27 cellular contexts compared by ENCODE assay signal in the genomic region with DNA sequence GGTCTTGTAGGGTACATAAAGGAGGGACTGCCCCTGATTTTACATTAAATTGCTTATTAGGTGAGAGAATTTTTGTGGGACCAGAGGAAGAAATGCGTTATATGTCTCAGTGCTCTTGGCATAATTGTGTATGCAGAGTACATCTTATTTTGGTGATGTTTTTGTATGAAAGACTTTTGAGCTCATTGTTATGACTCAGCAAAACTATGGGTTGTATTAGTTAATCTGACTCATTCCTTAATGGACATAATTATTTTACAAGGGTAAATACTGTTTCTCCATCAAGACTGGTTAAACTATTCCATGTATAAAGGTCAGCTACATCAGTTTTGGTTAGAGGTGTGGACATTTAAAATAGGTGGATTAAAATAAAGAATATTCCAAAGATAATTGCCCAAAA.
A peak's percentile ranks its signal among the peaks of the same experiment; 100 is the strongest.
DNase-seq lines count a peak whose midpoint lies in the region; ATAC-seq, FAIRE-seq and TF ChIP-seq lines count a peak whose summit lies in the region.
"Had no signal": no experiment of that assay in that cellular context is flagged by ENCODE, and none has a peak within 500 bp of the region (broad histone marks: within the 10 kb centered on the region; RNA-seq: fewer than 3 reads in every experiment).

No MANE protein-coding gene starts in this region.

- no TSS peak for BruUV-seq in endothelial cell of umbilical vein (replicated peaks; lab: Mats Ljungman, UMichigan)

- no peaks in the 10 kb centered on the region for H3K9me1 ChIP-seq in endothelial cell of umbilical vein (replicated peaks; ENCODE audit: control insufficient read depth, extremely low read depth, insufficient read depth, low read length)

- POLR2A ChIA-PET in RWPE1 (lab: Yijun Ruan, JAX; ENCODE audit: low non-redundant PET) (no interaction called here), endothelial cell of umbilical vein (lab: Charles Lee) (no interaction called here)
- POLR2A ChIA-PET in CD4-positive, alpha-beta T cell (lab: Charles Lee) = no interaction called here

- TF ChIP-seq CTCF in RWPE1 (conservative IDR thresholded peaks at IDR 0.05; ENCODE audit: low read depth) (no peak), endothelial cell of umbilical vein (IDR thresholded peaks at IDR 0.05; ENCODE audit: extremely low read depth in 1 of 2, insufficient read depth in 1 of 2, low read depth in 1 of 2, low read length in 2 of 2) (no peak)
- TF ChIP-seq CTCF in CD4-positive, alpha-beta T cell (IDR thresholded peaks at IDR 0.05) = no peak

- intact Hi-C loops in endothelial cell of umbilical vein (cut with micrococcal nuclease) (no loop called here), Right ventricle myocardium superior (cut with DNase I) (no loop called here)
- intact Hi-C loops in CD4-positive, alpha-beta T cell (cut with DNase I, micrococcal nuclease) = no loop called here

- H3K27me3 Mint-ChIP-seq in CD4-positive, alpha-beta T cell = no peaks in the 10 kb centered on the region
- H3K27me3 Mint-ChIP-seq: activated naive CD8-positive, alpha-beta T cell treated with anti-CD3 and anti-CD28 coated beads, Interleukin-2, amount 10 ng/mL, durations not matched to agents 7 days and 5 days; IgD-negative memory B cell; stimulated activated naive CD8-positive, alpha-beta T cell treated with anti-CD3 and anti-CD28 coated beads, Interleukin-15, Interleukin-2, amounts not matched to agents 100 ng/mL and 50 ng/mL, for 24 hours had no signal

- no peaks in the 10 kb centered on the region for H3K9me3 ChIP-seq in GM23248 (ENCODE audit: low read depth)
- no peaks in the 10 kb centered on the region for H3K9me3 ChIP-seq in endothelial cell of umbilical vein (replicated peaks; ENCODE audit: control insufficient read depth, insufficient read depth, low read length)
- no peaks in the 10 kb centered on the region for H3K9me3 ChIP-seq in CD4-positive, alpha-beta T cell (ENCODE audit: control insufficient read depth, low read length)
- H3K9me3 ChIP-seq: left lung, prostate gland, thyroid gland, vagina had no signal

- FAIRE-seq in endothelial cell of umbilical vein (lab: Jason Lieb, UNC) = no peak
- FAIRE-seq: astrocyte, RCC 7860 had no signal

- H3K9ac ChIP-seq in GM23248 (no peak overlapping the region), endothelial cell of umbilical vein (replicated peaks; ENCODE audit: extremely low read depth, insufficient read depth, low read length) (no peak overlapping the region)

- H3K4me1 ChIP-seq in GM23248 (ENCODE audit: insufficient read depth) = peaks cover 20% of the 10 kb centered on the region
- no peaks in the 10 kb centered on the region for H3K4me1 ChIP-seq in endothelial cell of umbilical vein (ENCODE audit: control insufficient read depth, extremely low read depth, insufficient read depth, low read length)
- H3K4me1 ChIP-seq: left lung, prostate gland, thyroid gland, vagina had no signal

- no peaks in the 10 kb centered on the region for H3K9me2 ChIP-seq in GM23248 (ENCODE audit: insufficient read depth)

- H3K4me3 Mint-ChIP-seq in CD4-positive, alpha-beta T cell = no peak overlapping the region
- H3K4me3 Mint-ChIP-seq: activated naive CD8-positive, alpha-beta T cell treated with anti-CD3 and anti-CD28 coated beads, Interleukin-2, amount 10 ng/mL, durations not matched to agents 7 days and 5 days; IgD-negative memory B cell; stimulated activated naive CD8-positive, alpha-beta T cell treated with anti-CD3 and anti-CD28 coated beads, Interleukin-15, Interleukin-2, amounts not matched to agents 100 ng/mL and 50 ng/mL, for 24 hours had no signal

- no peak overlapping the region for H3K27ac ChIP-seq in GM23248
- no peak overlapping the region for H3K27ac ChIP-seq in RWPE1
- no peak overlapping the region for H3K27ac ChIP-seq in endothelial cell of umbilical vein (ENCODE audit: insufficient read depth, low read depth, low read length)
- H3K27ac ChIP-seq in CD4-positive, alpha-beta T cell (ENCODE audit: low read depth, low read length) = no peak overlapping the region
- H3K27ac ChIP-seq: left lung, prostate gland, SK-N-MC, thyroid gland, vagina had no signal

- peak overlapping the region; percentile 3 for H3K4me2 ChIP-seq in GM23248 (ENCODE audit: unreplicated experiment)
- no peak overlapping the region for H3K4me2 ChIP-seq in endothelial cell of umbilical vein (ENCODE audit: insufficient read depth, low read length)

- H3K79me2 ChIP-seq in GM23248 (ENCODE audit: insufficient read depth) (peaks cover 17% of the 10 kb centered on the region), endothelial cell of umbilical vein (ENCODE audit: control insufficient read depth, insufficient read depth, low read length) (no peaks in the 10 kb centered on the region)

- DNase-seq in GM23248 (peak; percentile 61), RWPE1 (ENCODE audit: low spot score) (peak; percentile 5), endothelial cell of umbilical vein (ENCODE audit: low read depth, low spot score) (no peak), renal cortical epithelial cell (ENCODE audit: low read depth) (peak; percentile 65), SKM-1 treated with dmso at 0.1 percent for 144 hours (lab: John Stamatoyannopoulos, UW; ENCODE audit: unreplicated experiment) (no peak), Right ventricle myocardium superior (no peak)
- DNase-seq in CD4-positive, alpha-beta T cell = no peak
- DNase-seq: activated CD4-positive, alpha-beta T cell treated with anti-CD3 and anti-CD28 coated beads for 4 hours; activated effector memory CD4-positive, alpha-beta T cell treated with anti-CD3 and anti-CD28 coated beads, Interleukin-2, amount 50 U/mL, for 16 hours; activated naive CD8-positive, alpha-beta T cell treated with anti-CD3 and anti-CD28 coated beads, Interleukin-2, amount 10 ng/mL, durations not matched to agents 7 days and 5 days; activated T-cell treated with anti-CD3 and anti-CD28 coated beads, Interleukin-2, amount 50 U/mL, for 1 hour; erythroblast; GOT3; NCI-H1092 treated with DMSO at 0.1 percent for 48 hours; NCI-H187; NCI-H526 treated with DMSO at 0.1 percent for 48 hours; T-helper 2 cell; thyroid gland had no signal

- H4K20me1 ChIP-seq in GM23248 (ENCODE audit: insufficient read depth) (no peaks in the 10 kb centered on the region), endothelial cell of umbilical vein (replicated peaks; ENCODE audit: control insufficient read depth, extremely low read depth, insufficient read depth, low read length) (no peaks in the 10 kb centered on the region)

- H3K27ac Mint-ChIP-seq in CD4-positive, alpha-beta T cell = no peak overlapping the region
- H3K27ac Mint-ChIP-seq: activated naive CD8-positive, alpha-beta T cell treated with anti-CD3 and anti-CD28 coated beads, Interleukin-2, amount 10 ng/mL, durations not matched to agents 7 days and 5 days; IgD-negative memory B cell; stimulated activated naive CD8-positive, alpha-beta T cell treated with anti-CD3 and anti-CD28 coated beads, Interleukin-15, Interleukin-2, amounts not matched to agents 100 ng/mL and 50 ng/mL, for 24 hours had no signal

- CTCF ChIA-PET in RWPE1 (lab: Yijun Ruan, JAX) (interaction anchor here (0.7 kb wide), 1 partner anchor 297 kb away, joined by 3 read pairs; no protein-coding TSS in a partner anchor), endothelial cell of umbilical vein (lab: Charles Lee) (interaction anchor here (1.0 to 1.1 kb wide), 5 partner anchors 8 to 1595 kb away, joined by 3 to 4 read pairs (median 4); a partner anchor contains a TSS)
- CTCF ChIA-PET in CD4-positive, alpha-beta T cell (lab: Charles Lee) = no interaction called here

- 95% methylated on average over 1 of the region's 1 CpG for WGBS in GM23248 (ENCODE audit: low coverage in 1 of 2, low lambda C conversion rate in 2 of 2, missing lambda C conversion rate in 2 of 2), 2 experiments

- in situ Hi-C loops in GM23248 (cut with MboI) = loop anchor here (25.0 kb wide), 1 partner anchor 911 kb away; no protein-coding TSS in a partner anchor

- no peaks in the 10 kb centered on the region for H3K9me3 Mint-ChIP-seq in CD4-positive, alpha-beta T cell
- H3K9me3 Mint-ChIP-seq: activated naive CD8-positive, alpha-beta T cell treated with anti-CD3 and anti-CD28 coated beads, Interleukin-2, amount 10 ng/mL, durations not matched to agents 7 days and 5 days; IgD-negative memory B cell; stimulated activated naive CD8-positive, alpha-beta T cell treated with anti-CD3 and anti-CD28 coated beads, Interleukin-15, Interleukin-2, amounts not matched to agents 100 ng/mL and 50 ng/mL, for 24 hours had no signal

- no peaks in the 10 kb centered on the region for H3F3A ChIP-seq in GM23248 (ENCODE audit: insufficient read depth)

- no peak for TF ChIP-seq POLR2A in endothelial cell of umbilical vein (IDR thresholded peaks at IDR 0.05; ENCODE audit: low read depth, low read length)

- ATAC-seq in Right ventricle myocardium superior (ENCODE audit: poor library complexity) (no peak), GM18861 (IDR thresholded peaks at IDR 0.05; ENCODE audit: unreplicated experiment) (no peak)
- ATAC-seq in CD4-positive, alpha-beta T cell (ENCODE audit: poor library complexity) = no peak
- ATAC-seq: left lung had no signal

- H3K4me3 ChIP-seq in GM23248 = no peak overlapping the region
- H3K4me3 ChIP-seq in endothelial cell of umbilical vein (replicated peaks in 1 of 3; ENCODE audit: insufficient read depth in 1 of 3, low read depth in 1 of 3, low read length in 3 of 3) = no peak overlapping the region
- H3K4me3 ChIP-seq: left lung, prostate gland, SK-N-MC, thyroid gland, vagina had no signal

- H3K36me3 Mint-ChIP-seq in CD4-positive, alpha-beta T cell (ENCODE audit: low read depth) = no peaks in the 10 kb centered on the region
- H3K36me3 Mint-ChIP-seq: activated naive CD8-positive, alpha-beta T cell treated with anti-CD3 and anti-CD28 coated beads, Interleukin-2, amount 10 ng/mL, durations not matched to agents 7 days and 5 days had no signal

- H3K36me3 ChIP-seq in GM23248 (ENCODE audit: low read depth) = peaks cover 10% of the 10 kb centered on the region; the same call in 1 of the 2 replicates
- H3K36me3 ChIP-seq in endothelial cell of umbilical vein (ENCODE audit: control insufficient read depth in 2 of 2, extremely low read depth in 1 of 2, insufficient read depth in 2 of 2, low read length in 2 of 2) = no peaks in the 10 kb centered on the region
- H3K36me3 ChIP-seq: prostate gland, thyroid gland, vagina had no signal

- peaks cover 8% of the 10 kb centered on the region for H3K4me1 Mint-ChIP-seq in CD4-positive, alpha-beta T cell (ENCODE audit: low read depth)
- H3K4me1 Mint-ChIP-seq: activated naive CD8-positive, alpha-beta T cell treated with anti-CD3 and anti-CD28 coated beads, Interleukin-2, amount 10 ng/mL, durations not matched to agents 7 days and 5 days had no signal

- H2AFZ ChIP-seq in GM23248 (no peak overlapping the region), endothelial cell of umbilical vein (ENCODE audit: low read depth, low read length) (no peak overlapping the region)

- dilution Hi-C loops in endothelial cell of umbilical vein (cut with MboI; ENCODE audit: extremely low pct_ligation_motif_present, low sequenced_read_pairs) = no loop called here

- H3K27me3 ChIP-seq in GM23248 (replicated peaks; ENCODE audit: insufficient read depth) = no peaks in the 10 kb centered on the region
- H3K27me3 ChIP-seq in endothelial cell of umbilical vein (ENCODE audit: control insufficient read depth in 2 of 2, insufficient read depth in 2 of 2, low read length in 2 of 2) = no peaks in the 10 kb centered on the region
- no peaks in the 10 kb centered on the region for H3K27me3 ChIP-seq in CD4-positive, alpha-beta T cell (ENCODE audit: control insufficient read depth, insufficient read depth, low read length)
- H3K27me3 ChIP-seq: left lung, thyroid gland, vagina had no signal

Comparison
In these comparisons a context has a peak if more than half of its experiments do, and no peak if none do; other contexts are left out.
1. DNase-seq: peak in GM23248 (single experiment), RWPE1 (single experiment) and renal cortical epithelial cell (single experiment); none in endothelial cell of umbilical vein (single experiment), SKM-1 treated with dmso at 0.1 percent for 144 hours (single experiment), Right ventricle myocardium superior (single experiment) and CD4-positive, alpha-beta T cell (0 of 10).